In the genomic region with DNA sequence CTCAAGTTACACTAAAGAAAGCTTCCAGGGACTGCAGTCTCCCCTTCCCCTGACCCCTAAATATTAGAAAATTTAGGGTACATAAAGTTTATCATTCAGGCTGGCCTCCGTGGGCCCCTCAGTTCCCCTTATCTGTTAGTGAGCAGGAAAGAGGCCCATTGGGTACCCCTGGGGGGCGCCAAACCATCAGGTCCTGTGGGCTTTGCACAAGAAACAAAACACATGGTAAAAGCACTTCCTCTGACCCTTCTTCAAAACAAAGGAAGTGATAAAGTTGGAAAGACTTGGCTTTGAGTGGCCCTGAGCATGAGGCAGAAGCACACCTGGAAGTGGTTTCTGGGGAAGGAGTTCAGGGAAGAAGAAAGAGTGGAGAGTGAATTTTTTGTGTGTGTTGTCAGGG, we compare ENCODE assay signal across 9 cellular contexts.
DNase-seq lines count a peak whose midpoint lies in the region; ATAC-seq and TF ChIP-seq lines count a peak whose summit lies in the region.
"Had no signal": no experiment of that assay in that cellular context is flagged by ENCODE, and none has a peak within 500 bp of the region (broad histone marks: within the 10 kb centered on the region; RNA-seq: fewer than 3 reads in every experiment).

No MANE protein-coding gene starts in this region.

- no peak for DNase-seq in GM20000 (ENCODE audit: low spot score)
- peak; percentile 4 for DNase-seq in SIG-M5 (lab: John Stamatoyannopoulos, UW)
- peak; percentile 44 for DNase-seq in glutamatergic neuron
- DNase-seq in upper lobe of right lung = peak; percentile 71
- DNase-seq in CD4-positive, alpha-beta memory T cell = no peak
- no peak for DNase-seq in hepatic stellate cell (ENCODE audit: low spot score)

- H3K27ac Mint-ChIP-seq in glutamatergic neuron (ENCODE audit: unreplicated experiment) = no peak overlapping the region
- no peak overlapping the region for H3K27ac Mint-ChIP-seq in CD4-positive, alpha-beta memory T cell
- H3K27ac Mint-ChIP-seq: stimulated activated naive CD8-positive, alpha-beta T cell treated with anti-CD3 and anti-CD28 coated beads, Interleukin-15, Interleukin-2, amounts not matched to agents 100 ng/mL and 50 ng/mL, for 24 hours had no signal

- CTCF ChIA-PET in CD4-positive, alpha-beta memory T cell (lab: Charles Lee; ENCODE audit: partially characterized antibody) = no interaction called here

- POLR2A ChIA-PET in CD4-positive, alpha-beta memory T cell (lab: Charles Lee; ENCODE audit: partially characterized antibody) = no interaction called here

- H4K20me1 ChIP-seq in BLaER1 treated with 17β-estradiol and CSF1 and Interleukin-3, amounts not matched to agents 10 nM and 100 nM = no peaks in the 10 kb centered on the region

- H3K27me3 Mint-ChIP-seq in glutamatergic neuron (ENCODE audit: unreplicated experiment) = no peaks in the 10 kb centered on the region
- H3K27me3 Mint-ChIP-seq in CD4-positive, alpha-beta memory T cell = no peaks in the 10 kb centered on the region
- H3K27me3 Mint-ChIP-seq: stimulated activated naive CD8-positive, alpha-beta T cell treated with anti-CD3 and anti-CD28 coated beads, Interleukin-15, Interleukin-2, amounts not matched to agents 100 ng/mL and 50 ng/mL, for 24 hours had no signal

- TF ChIP-seq CTCF in GM20000 (IDR thresholded peaks at IDR 0.05; ENCODE audit: extremely low read depth, missing control alignments) = peak; percentile 8
- TF ChIP-seq CTCF in glutamatergic neuron (IDR thresholded peaks at IDR 0.05; ENCODE audit: partially characterized antibody, unreplicated experiment) = peak; percentile 14
- TF ChIP-seq CTCF in upper lobe of right lung (IDR thresholded peaks at IDR 0.05) = peak; percentile 36

- peak overlapping the region; percentile 66 to 90 (median 82) for H3K4me2 ChIP-seq in BLaER1 treated with 17β-estradiol and CSF1 and Interleukin-3, amounts not matched to agents 10 nM and 100 nM

- H3K4me3 ChIP-seq in BLaER1 treated with 17β-estradiol and CSF1 and Interleukin-3, amounts not matched to agents 10 nM and 100 nM = peak overlapping the region in 1 of 10 experiments; percentile 14; a peak in 1 of 20 replicates
- no peak overlapping the region for H3K4me3 ChIP-seq in upper lobe of right lung
- H3K4me3 ChIP-seq in CD4-positive, alpha-beta memory T cell (ENCODE audit: low read length in 2 of 2) = no peak overlapping the region

- H3K36me3 ChIP-seq in BLaER1 treated with 17β-estradiol and CSF1 and Interleukin-3, amounts not matched to agents 10 nM and 100 nM = no peaks in the 10 kb centered on the region
- H3K36me3 ChIP-seq in upper lobe of right lung = no peaks in the 10 kb centered on the region
- H3K36me3 ChIP-seq in CD4-positive, alpha-beta memory T cell (ENCODE audit: insufficient read depth, low read length) = no peaks in the 10 kb centered on the region

- no peaks in the 10 kb centered on the region for H3K27me3 ChIP-seq in BLaER1 treated with 17β-estradiol and CSF1 and Interleukin-3, amounts not matched to agents 10 nM and 100 nM
- H3K27me3 ChIP-seq in upper lobe of right lung = no peaks in the 10 kb centered on the region
- no peaks in the 10 kb centered on the region for H3K27me3 ChIP-seq in CD4-positive, alpha-beta memory T cell (ENCODE audit: insufficient read depth, low read length)

- H3K4me1 Mint-ChIP-seq in glutamatergic neuron (ENCODE audit: low read depth, unreplicated experiment) = no peaks in the 10 kb centered on the region
- H3K4me1 Mint-ChIP-seq in CD4-positive, alpha-beta memory T cell = no peaks in the 10 kb centered on the region

- ATAC-seq in upper lobe of right lung = peak; percentile 70
- no peak for ATAC-seq in HG03135 (IDR thresholded peaks at IDR 0.05; ENCODE audit: unreplicated experiment)

- H3K9me3 Mint-ChIP-seq in glutamatergic neuron (ENCODE audit: unreplicated experiment) = no peaks in the 10 kb centered on the region
- H3K9me3 Mint-ChIP-seq in CD4-positive, alpha-beta memory T cell = peaks cover 0 to 10% (median under 1%) of the 10 kb centered on the region in 8 donors

- H3K36me3 Mint-ChIP-seq in glutamatergic neuron (ENCODE audit: unreplicated experiment) = no peaks in the 10 kb centered on the region
- peaks cover 1 to 19% of the 10 kb centered on the region in 2 donors for H3K36me3 Mint-ChIP-seq in CD4-positive, alpha-beta memory T cell

- intact Hi-C loops in upper lobe of right lung (cut with DNase I) = no loop called here
- intact Hi-C loops in CD4-positive, alpha-beta memory T cell (cut with micrococcal nuclease) = loop anchor here (10.0 kb wide), 1 partner anchor 57 kb away; no protein-coding TSS in a partner anchor

- peaks cover 0 to 46% (median 21%) of the 10 kb centered on the region in 11 experiments; a peak in 17 of 22 replicates for H3K9me3 ChIP-seq in BLaER1 treated with 17β-estradiol and CSF1 and Interleukin-3, amounts not matched to agents 10 nM and 100 nM (replicated peaks in 1 of 11)
- H3K9me3 ChIP-seq in upper lobe of right lung = no peaks in the 10 kb centered on the region
- H3K9me3 ChIP-seq in CD4-positive, alpha-beta memory T cell (ENCODE audit: control insufficient read depth in 1 of 2, low read length in 2 of 2) = no peaks in the 10 kb centered on the region

- H3K27ac ChIP-seq in BLaER1 treated with 17β-estradiol and CSF1 and Interleukin-3, amounts not matched to agents 10 nM and 100 nM = peak overlapping the region in 9 of 11 experiments; percentile 71 to 83 (median 78); a peak in 18 of 22 replicates
- no peak overlapping the region for H3K27ac ChIP-seq in upper lobe of right lung
- H3K27ac ChIP-seq in CD4-positive, alpha-beta memory T cell (ENCODE audit: low read depth, low read length) = no peak overlapping the region

- peaks cover 27 to 37% (median 34%) of the 10 kb centered on the region in 10 experiments for H3K4me1 ChIP-seq in BLaER1 treated with 17β-estradiol and CSF1 and Interleukin-3, amounts not matched to agents 10 nM and 100 nM
- peaks cover 9% of the 10 kb centered on the region for H3K4me1 ChIP-seq in upper lobe of right lung
- no peaks in the 10 kb centered on the region for H3K4me1 ChIP-seq in CD4-positive, alpha-beta memory T cell (ENCODE audit: insufficient read depth, low read length)

- H3K4me3 Mint-ChIP-seq in glutamatergic neuron (ENCODE audit: unreplicated experiment) = no peak overlapping the region
- H3K4me3 Mint-ChIP-seq in CD4-positive, alpha-beta memory T cell = no peak overlapping the region
- H3K4me3 Mint-ChIP-seq: stimulated activated naive CD8-positive, alpha-beta T cell treated with anti-CD3 and anti-CD28 coated beads, Interleukin-15, Interleukin-2, amounts not matched to agents 100 ng/mL and 50 ng/mL, for 24 hours had no signal

- peak overlapping the region in 2 of 11 experiments; percentile 46 to 66; a peak in 2 of 22 replicates for H3K9ac ChIP-seq in BLaER1 treated with 17β-estradiol and CSF1 and Interleukin-3, amounts not matched to agents 10 nM and 100 nM

Comparison
In these comparisons a context has a peak if more than half of its experiments do, and no peak if none do; other contexts are left out.
1. H3K27ac ChIP-seq: peak in BLaER1 treated with 17β-estradiol and CSF1 and Interleukin-3, amounts not matched to agents 10 nM and 100 nM (9 of 11); none in upper lobe of right lung (single experiment) and CD4-positive, alpha-beta memory T cell (single experiment).
2. DNase-seq: peak in SIG-M5 (single experiment), glutamatergic neuron (single experiment) and upper lobe of right lung (single experiment); none in GM20000 (single experiment), CD4-positive, alpha-beta memory T cell (0 of 5) and hepatic stellate cell (single experiment).
3. Peak in every context shown above with its lines, with median percentiles within 50 percentile points of each other: CTCF ChIP-seq.